In genomic region chr10:28118985-28119628, GRCh38 we compare ENCODE assay signal across 1 cellular context.
TF ChIP-seq lines count a peak whose summit lies in the region.

No MANE protein-coding gene starts in this region.

TF ChIP-seq in endothelial cell of umbilical vein, 7 proteins besides CTCF, POLR2A, EP300 and RAD21:
- TF ChIP-seq POLR2AphosphoS5 (IDR thresholded peaks at IDR 0.05; ENCODE audit: insufficient read depth, low read depth, low read length) (no peak), MAX (IDR thresholded peaks at IDR 0.05; ENCODE audit: insufficient read depth, insufficient read length) (no peak), JUN (IDR thresholded peaks at IDR 0.05; ENCODE audit: borderline replicate concordance, insufficient read depth, insufficient read length, low read depth) (no peak), EZH2 (IDR thresholded peaks at IDR 0.05; ENCODE audit: borderline replicate concordance, low read depth, low read length, severe bottlenecking) (no peak), GATA2 (IDR thresholded peaks at IDR 0.05; ENCODE audit: insufficient read depth, insufficient read length, low read depth, low read length) (no peak), MYC (IDR thresholded peaks at IDR 0.05; ENCODE audit: low read depth, low read length) (no peak), FOS (IDR thresholded peaks at IDR 0.05; ENCODE audit: borderline replicate concordance, insufficient read depth, low read length) (no peak)
TF ChIP-seq in endothelial cell of umbilical vein: peak in this region for 0.
